23 cellular contexts compared by ENCODE assay signal in genomic region chr3:78732893-78733292, GRCh38.
"Had no signal": no experiment of that assay in that cellular context is flagged by ENCODE, and none has a peak within 500 bp of the region (broad histone marks: within the 10 kb centered on the region; RNA-seq: fewer than 3 reads in every experiment).

No MANE protein-coding gene starts in this region.

- H3K27ac Mint-ChIP-seq: dendritic cell treated with granulocyte-macrophage colony-stimulating factor and Interleukin-4, amounts not matched to agents 40 ng/mL and 50 ng/mL, for 4 days; effector memory CD8-positive, alpha-beta T cell; naive thymus-derived CD4-positive, alpha-beta T cell; nephron progenitor cell had no signal

- H3K4me1 Mint-ChIP-seq: naive thymus-derived CD4-positive, alpha-beta T cell had no signal

- H3K4me3 ChIP-seq: heart left ventricle, lung, psoas muscle, stomach, thoracic aorta had no signal

- H3K4me1 ChIP-seq: psoas muscle had no signal

- ATAC-seq: effector memory CD8-positive, alpha-beta T cell; foreskin keratinocyte; heart left ventricle; left colon; left ventricle myocardium superior; naive thymus-derived CD4-positive, alpha-beta T cell; psoas muscle; sciatic nerve had no signal

- H3K36me3 Mint-ChIP-seq: naive thymus-derived CD4-positive, alpha-beta T cell had no signal

- FAIRE-seq: endothelial cell of umbilical vein had no signal

- H3K9me3 Mint-ChIP-seq: dendritic cell treated with granulocyte-macrophage colony-stimulating factor and Interleukin-4, amounts not matched to agents 40 ng/mL and 50 ng/mL, for 4 days; nephron progenitor cell had no signal

- H3K27ac ChIP-seq: foreskin keratinocyte, heart left ventricle, neutrophil, psoas muscle, stomach, thoracic aorta had no signal

- H3K36me3 ChIP-seq: heart left ventricle, neutrophil, stomach, thoracic aorta had no signal

- H3K27me3 ChIP-seq: foreskin keratinocyte, heart left ventricle, neutrophil, stomach had no signal

- H3K4me3 Mint-ChIP-seq: dendritic cell treated with granulocyte-macrophage colony-stimulating factor and Interleukin-4, amounts not matched to agents 40 ng/mL and 50 ng/mL, for 4 days; effector memory CD8-positive, alpha-beta T cell; naive thymus-derived CD4-positive, alpha-beta T cell; nephron progenitor cell had no signal

- H3K9me3 ChIP-seq: heart left ventricle, neutrophil, psoas muscle, stomach, thoracic aorta had no signal

- H3K27me3 Mint-ChIP-seq: dendritic cell treated with granulocyte-macrophage colony-stimulating factor and Interleukin-4, amounts not matched to agents 40 ng/mL and 50 ng/mL, for 4 days; effector memory CD8-positive, alpha-beta T cell; naive thymus-derived CD4-positive, alpha-beta T cell had no signal

- DNase-seq: effector memory CD8-positive, alpha-beta T cell; erythroblast; foreskin keratinocyte; heart left ventricle; hippocampal formation; left colon; left ventricle myocardium superior; mesenchymal stem cell; naive thymus-derived CD4-positive, alpha-beta T cell; nephron progenitor cell; psoas muscle; retina; stimulated activated CD4-positive, alpha-beta T cell treated with anti-CD3 and anti-CD28 coated beads, Interleukin-2, amount 100 ng/mL, for 24 hours; stimulated activated naive CD4-positive, alpha-beta T cell; stomach; substantia nigra; trophoblast cell had no signal
